ENCODE assay signal across 1 cellular context in the genomic region with DNA sequence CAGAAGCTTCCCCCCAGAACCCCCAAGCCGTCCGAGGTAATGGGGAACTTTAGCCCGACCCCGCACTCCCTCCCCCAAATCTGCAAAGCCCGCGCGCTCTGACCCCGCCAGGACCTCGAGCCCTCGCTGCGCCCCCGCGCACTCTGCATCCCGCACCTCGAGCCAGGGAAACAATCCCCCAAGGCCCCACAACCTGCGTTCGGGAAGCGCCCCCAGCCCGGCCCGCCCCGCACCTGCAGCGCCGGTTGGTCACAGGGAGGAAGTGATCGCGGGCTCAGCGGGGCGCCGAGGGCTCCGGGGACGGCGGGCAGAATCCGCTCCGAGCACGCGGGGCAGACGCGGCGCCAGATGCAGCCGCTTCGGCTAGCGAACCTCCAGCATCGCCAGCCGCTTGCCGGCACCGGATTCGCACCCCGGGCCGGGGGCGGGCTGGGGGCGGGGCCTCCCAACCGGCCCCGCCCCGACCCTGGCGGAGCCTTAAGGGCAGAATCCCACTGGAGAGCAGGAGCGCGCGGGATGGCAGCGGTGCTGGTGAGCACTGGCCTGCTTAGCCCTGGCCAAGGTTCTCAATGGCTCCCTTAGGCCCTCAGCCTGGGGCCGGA.
TF ChIP-seq lines count a peak whose summit lies in the region.

Gene CAMKV, minus strand, starts transcription at position 382 of the 602 bp plus-strand sequence. CDS start 7,518 bp downstream, outside the sequence.

TF ChIP-seq in SK-N-SH, 30 proteins besides CTCF, POLR2A, EP300 and RAD21 (continued from another document):
- TF ChIP-seq FOSL2 (IDR thresholded peaks at IDR 0.05; ENCODE audit: borderline replicate concordance, low read depth) = no peak
- TF ChIP-seq GABPA (IDR thresholded peaks at IDR 0.05; ENCODE audit: low read depth) = no peak
